In genomic region chr14:91063119-91063518, GRCh38 we compare ENCODE assay signal across 11 cellular contexts. TPM values are rescaled to one million over a fixed set of nuclear protein-coding genes. Genes with fewer than 3 reads are reported as not detected.
DNase-seq lines count a peak whose midpoint lies in the region; TF ChIP-seq lines count a peak whose summit lies in the region.
"Had no signal": no experiment of that assay in that cellular context is flagged by ENCODE, and none has a peak within 500 bp of the region (broad histone marks: within the 10 kb centered on the region; RNA-seq: fewer than 3 reads in every experiment).

No MANE protein-coding gene starts in this region.

- H3K36me3 ChIP-seq in Karpas-422 (ENCODE audit: insufficient read depth, low read length) (no peaks in the 10 kb centered on the region), osteoblast (ENCODE audit: insufficient read depth, low read length) (no peaks in the 10 kb centered on the region)

- H3K36me3 Mint-ChIP-seq in activated T-helper 1 cell treated with anti-CD3 and anti-CD28 coated beads, Interleukin-12 subunit alpha, Interleukin-12 subunit beta, Interleukin-2, Interleukin-4 antibody, amounts not matched to agents 30 ng/mL and 10 ng/mL and 1 ng/mL, durations not matched to agents 14 hours and 24 hours and 36 hours (ENCODE audit: low read depth), result peaks cover 16% of the 10 kb centered on the region

- no peaks in the 10 kb centered on the region for H3K27me3 Mint-ChIP-seq in activated T-helper 1 cell treated with anti-CD3 and anti-CD28 coated beads, Interleukin-12 subunit alpha, Interleukin-12 subunit beta, Interleukin-2, Interleukin-4 antibody, amounts not matched to agents 30 ng/mL and 10 ng/mL and 1 ng/mL, durations not matched to agents 14 hours and 24 hours and 36 hours (ENCODE audit: insufficient read depth)

- no peak overlapping the region for H3K4me3 ChIP-seq in Karpas-422 (ENCODE audit: low read length)
- H3K4me3 ChIP-seq in osteoblast (ENCODE audit: insufficient read depth, low read length), result no peak overlapping the region

- H3K27me3 ChIP-seq in Karpas-422 (ENCODE audit: low read length), result no peaks in the 10 kb centered on the region
- H3K27me3 ChIP-seq in osteoblast (ENCODE audit: insufficient read depth, low read length), result peaks cover 7% of the 10 kb centered on the region

- no peak for TF ChIP-seq CTCF in osteoblast (IDR thresholded peaks at IDR 0.05; ENCODE audit: extremely low read depth, low read depth, low read length)

- H3K79me2 ChIP-seq in Karpas-422 (ENCODE audit: low read length), result no peaks in the 10 kb centered on the region
- no peaks in the 10 kb centered on the region for H3K79me2 ChIP-seq in osteoblast (ENCODE audit: insufficient read depth, low read length)

- DNase-seq in NK-92 treated with Interleukin-12 subunit alpha and Interleukin-12 subunit beta, amount 100 ng/mL, for 24 hours (lab: John Stamatoyannopoulos, UW), result peak; percentile 49
- DNase-seq in NK-92 (lab: John Stamatoyannopoulos, UW; ENCODE audit: unreplicated experiment) (no peak), Karpas-422 (peak; percentile 88), osteoblast (ENCODE audit: insufficient read length, low spot score, missing footprints) (no peak), NCI-H524 treated with DMSO at 0.1 percent for 48 hours (lab: John Stamatoyannopoulos, UW) (no peak), occipital lobe (lab: John Stamatoyannopoulos, UW) (no peak), C1 segment of cervical spinal cord (lab: John Stamatoyannopoulos, UW) (no peak)
- peak; percentile 39 for DNase-seq in activated T-helper 1 cell treated with anti-CD3 and anti-CD28 coated beads, Interleukin-12 subunit alpha, Interleukin-12 subunit beta, Interleukin-2, Interleukin-4 antibody, amounts not matched to agents 30 ng/mL and 10 ng/mL and 1 ng/mL, durations not matched to agents 14 hours and 24 hours and 36 hours (ENCODE audit: low spot score)
- DNase-seq: left colon; stimulated activated CD4-positive, alpha-beta T cell treated with anti-CD3 and anti-CD28 coated beads, Interleukin-1b, Interleukin-23, amount 100 ng/mL, for 48 hours had no signal

- H3K27ac Mint-ChIP-seq in activated T-helper 1 cell treated with anti-CD3 and anti-CD28 coated beads, Interleukin-12 subunit alpha, Interleukin-12 subunit beta, Interleukin-2, Interleukin-4 antibody, amounts not matched to agents 30 ng/mL and 10 ng/mL and 1 ng/mL, durations not matched to agents 14 hours and 24 hours and 36 hours, result peak overlapping the region; percentile 78

- H3K4me2 ChIP-seq in Karpas-422 (ENCODE audit: low read depth, low read length, poor library complexity, severe bottlenecking) (no peak overlapping the region), osteoblast (ENCODE audit: insufficient read depth, low read length) (no peak overlapping the region)

- H3K4me1 ChIP-seq in Karpas-422 (ENCODE audit: low read length) (peaks cover 31% of the 10 kb centered on the region), osteoblast (ENCODE audit: insufficient read depth, low read length) (peaks cover 8% of the 10 kb centered on the region)

- intact Hi-C loops in activated T-helper 1 cell treated with anti-CD3 and anti-CD28 coated beads, Interleukin-12 subunit alpha, Interleukin-12 subunit beta, Interleukin-2, Interleukin-4 antibody, amounts not matched to agents 30 ng/mL and 10 ng/mL and 1 ng/mL, durations not matched to agents 14 hours and 24 hours and 36 hours (cut with micrococcal nuclease), result loop anchor here (1.0 to 5.0 kb wide), 8 partner anchors 15 to 1059 kb away; partner anchors contain the start of genes ATXN3, CALM1, CPSF2 and NDUFB1

- peaks cover 7% of the 10 kb centered on the region; the same call in 1 of the 2 replicates for H4K20me1 ChIP-seq in Karpas-422 (ENCODE audit: insufficient read depth, low read depth, low read length)
- no peaks in the 10 kb centered on the region for H4K20me1 ChIP-seq in osteoblast (ENCODE audit: insufficient read depth, low read length)

- H3K9me3 ChIP-seq in Karpas-422 (ENCODE audit: low read length), result no peaks in the 10 kb centered on the region
- H3K9me3 ChIP-seq in osteoblast (ENCODE audit: low read depth, low read length), result no peaks in the 10 kb centered on the region

- H3K4me3 Mint-ChIP-seq in activated T-helper 1 cell treated with anti-CD3 and anti-CD28 coated beads, Interleukin-12 subunit alpha, Interleukin-12 subunit beta, Interleukin-2, Interleukin-4 antibody, amounts not matched to agents 30 ng/mL and 10 ng/mL and 1 ng/mL, durations not matched to agents 14 hours and 24 hours and 36 hours, result peak overlapping the region; percentile 41

- H3K9me2 ChIP-seq in Karpas-422 (replicated peaks; ENCODE audit: insufficient read depth, low read length), result 0 out of 2 replicates have a peak, but pooled peaks cover 3% of the 10 kb centered on the region

- H3K27ac ChIP-seq in Karpas-422 (ENCODE audit: low read length), result no peak overlapping the region
- no peak overlapping the region for H3K27ac ChIP-seq in osteoblast (ENCODE audit: low read depth, low read length)
- H3K27ac ChIP-seq: VCaP had no signal

- H2AFZ ChIP-seq in Karpas-422 (ENCODE audit: low read length), result peak overlapping the region; percentile 83
- peak overlapping the region; percentile 3 for H2AFZ ChIP-seq in osteoblast (ENCODE audit: low read length)

- no peak overlapping the region for H3K9ac ChIP-seq in Karpas-422 (ENCODE audit: low read length)

- peaks cover 62% of the 10 kb centered on the region for H3K4me1 Mint-ChIP-seq in activated T-helper 1 cell treated with anti-CD3 and anti-CD28 coated beads, Interleukin-12 subunit alpha, Interleukin-12 subunit beta, Interleukin-2, Interleukin-4 antibody, amounts not matched to agents 30 ng/mL and 10 ng/mL and 1 ng/mL, durations not matched to agents 14 hours and 24 hours and 36 hours (ENCODE audit: low read depth)

- H3K9me3 Mint-ChIP-seq in activated T-helper 1 cell treated with anti-CD3 and anti-CD28 coated beads, Interleukin-12 subunit alpha, Interleukin-12 subunit beta, Interleukin-2, Interleukin-4 antibody, amounts not matched to agents 30 ng/mL and 10 ng/mL and 1 ng/mL, durations not matched to agents 14 hours and 24 hours and 36 hours, result peaks cover 3% of the 10 kb centered on the region

RNA-seq across cellular contexts. Expression of gene RPS6KA5, which starts 2.7 kb away (rescaled TPM):
- 5.5 and 7.8 TPM in 2 replicates for total RNA-seq in Karpas-422 (2014; rRNA removed; shearing (Covaris generic); ENCODE audit: low replicate concordance)
- total RNA-seq in activated T-helper 1 cell treated with anti-CD3 and anti-CD28 coated beads, Interleukin-12 subunit alpha, Interleukin-12 subunit beta, Interleukin-2, Interleukin-4 antibody, amounts not matched to agents 30 ng/mL and 10 ng/mL and 1 ng/mL, durations not matched to agents 14 hours and 24 hours and 36 hours, result 16.6 and 16.7 TPM in 2 replicates
- 1.2 and 1.4 TPM in 2 replicates for total RNA-seq in osteoblast
- total RNA-seq in occipital lobe, result 11.2 TPM

RNA-seq across cellular contexts. Expression of gene DGLUCY, which starts 50.8 kb away (rescaled TPM):
- 90.0 and 99.9 TPM in 2 replicates for total RNA-seq in Karpas-422 (2014; rRNA removed; shearing (Covaris generic); ENCODE audit: low replicate concordance)
- total RNA-seq in activated T-helper 1 cell treated with anti-CD3 and anti-CD28 coated beads, Interleukin-12 subunit alpha, Interleukin-12 subunit beta, Interleukin-2, Interleukin-4 antibody, amounts not matched to agents 30 ng/mL and 10 ng/mL and 1 ng/mL, durations not matched to agents 14 hours and 24 hours and 36 hours, result 28.2 and 28.6 TPM in 2 replicates
- total RNA-seq in osteoblast, result 45.6 and 55.4 TPM in 2 replicates
- 20.1 TPM for total RNA-seq in occipital lobe

Comparison
In these comparisons a context has a peak if more than half of its experiments do, and no peak if none do; other contexts are left out.
1. DNase-seq: peak in NK-92 treated with Interleukin-12 subunit alpha and Interleukin-12 subunit beta, amount 100 ng/mL, for 24 hours (single experiment), Karpas-422 (single experiment) and activated T-helper 1 cell treated with anti-CD3 and anti-CD28 coated beads, Interleukin-12 subunit alpha, Interleukin-12 subunit beta, Interleukin-2, Interleukin-4 antibody, amounts not matched to agents 30 ng/mL and 10 ng/mL and 1 ng/mL, durations not matched to agents 14 hours and 24 hours and 36 hours (single experiment); none in NK-92 (single experiment), osteoblast (single experiment), NCI-H524 treated with DMSO at 0.1 percent for 48 hours (single experiment), occipital lobe (single experiment) and C1 segment of cervical spinal cord (0 of 14).